8 cellular contexts compared by ENCODE assay signal in genomic region chr14:34059037-34059924, GRCh38.
DNase-seq lines count a peak whose midpoint lies in the region; ATAC-seq and TF ChIP-seq lines count a peak whose summit lies in the region.

No MANE protein-coding gene starts in this region.

- no peaks in the 10 kb centered on the region for H3K36me3 ChIP-seq in HEK293 (ENCODE audit: control insufficient read depth in 2 of 2, insufficient read depth in 1 of 2, low read length in 2 of 2)

- H3K9me3 ChIP-seq in HEK293 (ENCODE audit: control insufficient read depth, insufficient read depth, low read depth, low read length), result no peaks in the 10 kb centered on the region
- no peaks in the 10 kb centered on the region for H3K9me3 ChIP-seq in right cardiac atrium (ENCODE audit: control insufficient read depth, low read length)

- no peak for TF ChIP-seq CTCF in HEK293 (tag by site-specific recombination; IDR thresholded peaks at IDR 0.05)
- no peak for TF ChIP-seq CTCF in WTC11 (IDR thresholded peaks at IDR 0.05)

- CTCF ChIA-PET in HEK293 (lab: Yijun Ruan, JAX) (interaction anchor here (0.8 to 1.3 kb wide), 3 partner anchors 16 to 39 kb away, joined by 3 to 5 read pairs (median 5); no protein-coding TSS in a partner anchor), WTC11 (lab: Charles Lee) (interaction anchor here (0.6 to 2.7 kb wide), 8 partner anchors 18 to 272 kb away, joined by 3 to 17 read pairs (median 4); no protein-coding TSS in a partner anchor)

- intact Hi-C loops in right cardiac atrium (cut with DNase I), result no loop called here
- intact Hi-C loops in left colon (cut with DNase I, micrococcal nuclease), result no loop called here

- H3K4me1 Mint-ChIP-seq in WTC11, result peaks cover 15% of the 10 kb centered on the region

- no peaks in the 10 kb centered on the region for H3K9me3 Mint-ChIP-seq in WTC11

- H3K4me3 ChIP-seq in HEK293 (ENCODE audit: low read depth, low read length) (peak overlapping the region; percentile 48), right cardiac atrium (ENCODE audit: low read length) (peak overlapping the region; percentile 57), skeletal muscle cell (ENCODE audit: low read depth, low read length) (peak overlapping the region; percentile 54)

- H3K36me3 Mint-ChIP-seq in WTC11, result no peaks in the 10 kb centered on the region

- H3K27me3 ChIP-seq in right cardiac atrium (ENCODE audit: control insufficient read depth, insufficient read depth), result no peaks in the 10 kb centered on the region

- H3K27ac Mint-ChIP-seq in WTC11, result no peak overlapping the region

- 77% methylated on average over 16 of the region's 16 CpGs for WGBS in right cardiac atrium

- DNase-seq in WTC11 (ENCODE audit: low spot score) (no peak), right cardiac atrium (no peak), skeletal muscle cell (ENCODE audit: low read depth) (no peak), left colon (no peak), GM03348 (ENCODE audit: low spot score) (no peak)

- H3K4me3 Mint-ChIP-seq in WTC11, result peak overlapping the region; percentile 63

- ATAC-seq in WTC11 (no peak), right cardiac atrium (no peak), HG02973 (IDR thresholded peaks at IDR 0.05; ENCODE audit: unreplicated experiment) (no peak), left colon (no peak), HG03280 (IDR thresholded peaks at IDR 0.05; ENCODE audit: unreplicated experiment) (no peak)

- POLR2A ChIA-PET in HEK293 (lab: Yijun Ruan, JAX) (interaction anchor here (0.9 to 1.5 kb wide), 3 partner anchors 22 to 108 kb away, joined by 3 to 7 read pairs (median 4); partner anchors contain the start of gene EGLN3), WTC11 (lab: Charles Lee) (interaction anchor here (0.6 to 1.8 kb wide), 3 partner anchors 39 to 100 kb away, joined by 3 to 6 read pairs (median 4); no protein-coding TSS in a partner anchor)

- peaks cover 11% of the 10 kb centered on the region; the same call in 1 of the 2 replicates for H3K4me1 ChIP-seq in HEK293 (ENCODE audit: control insufficient read depth, insufficient read depth, low read length)
- H3K4me1 ChIP-seq in right cardiac atrium (ENCODE audit: control insufficient read depth, insufficient read depth, low read length), result peaks cover 4% of the 10 kb centered on the region

- H3K27ac ChIP-seq in HEK293 (ENCODE audit: extremely low read depth, low read depth, low read length) (peak overlapping the region; percentile 73; the same call in 1 of the 2 replicates), right cardiac atrium (ENCODE audit: low read length) (peak overlapping the region; percentile 94)

- H3K27me3 Mint-ChIP-seq in WTC11 (ENCODE audit: low read depth), result peaks cover 26% of the 10 kb centered on the region

TF ChIP-seq in HEK293, 187 proteins besides CTCF, POLR2A, EP300 and RAD21:
- TF ChIP-seq SCRT2 (tag by site-specific recombination; IDR thresholded peaks at IDR 0.05), result peak; percentile 48; the same call in 1 of the 2 replicates
- TF ChIP-seq ZNF785 (tag by site-specific recombination; IDR thresholded peaks at IDR 0.05), result no peak

TF ChIP-seq in WTC11, 78 proteins besides CTCF, POLR2A, EP300 and RAD21:
- TF ChIP-seq ATF2 (CRISPR knock-in tag; IDR thresholded peaks at IDR 0.05; ENCODE audit: borderline replicate concordance, low read depth), result no peak
- no peak for TF ChIP-seq ZNF671 (CRISPR knock-in tag; IDR thresholded peaks at IDR 0.05)
- no peak for TF ChIP-seq STAT6 (CRISPR knock-in tag; conservative IDR thresholded peaks at IDR 0.05; ENCODE audit: low read depth)
- TF ChIP-seq CBFB (CRISPR knock-in tag; IDR thresholded peaks at IDR 0.05; ENCODE audit: low read depth), result no peak
- TF ChIP-seq ATF6 (CRISPR knock-in tag; IDR thresholded peaks at IDR 0.05), result no peak
- TF ChIP-seq FOXK1 (CRISPR knock-in tag; IDR thresholded peaks at IDR 0.05), result no peak
- no peak for TF ChIP-seq USF1 (CRISPR knock-in tag; IDR thresholded peaks at IDR 0.05)
- no peak for TF ChIP-seq FOXP4 (CRISPR knock-in tag; IDR thresholded peaks at IDR 0.05)
- no peak for TF ChIP-seq HMGA2 (CRISPR knock-in tag; IDR thresholded peaks at IDR 0.05)
- no peak for TF ChIP-seq ELF4 (CRISPR knock-in tag; IDR thresholded peaks at IDR 0.05; ENCODE audit: low read depth)
